1 cellular context compared by ENCODE assay signal in the genomic region with DNA sequence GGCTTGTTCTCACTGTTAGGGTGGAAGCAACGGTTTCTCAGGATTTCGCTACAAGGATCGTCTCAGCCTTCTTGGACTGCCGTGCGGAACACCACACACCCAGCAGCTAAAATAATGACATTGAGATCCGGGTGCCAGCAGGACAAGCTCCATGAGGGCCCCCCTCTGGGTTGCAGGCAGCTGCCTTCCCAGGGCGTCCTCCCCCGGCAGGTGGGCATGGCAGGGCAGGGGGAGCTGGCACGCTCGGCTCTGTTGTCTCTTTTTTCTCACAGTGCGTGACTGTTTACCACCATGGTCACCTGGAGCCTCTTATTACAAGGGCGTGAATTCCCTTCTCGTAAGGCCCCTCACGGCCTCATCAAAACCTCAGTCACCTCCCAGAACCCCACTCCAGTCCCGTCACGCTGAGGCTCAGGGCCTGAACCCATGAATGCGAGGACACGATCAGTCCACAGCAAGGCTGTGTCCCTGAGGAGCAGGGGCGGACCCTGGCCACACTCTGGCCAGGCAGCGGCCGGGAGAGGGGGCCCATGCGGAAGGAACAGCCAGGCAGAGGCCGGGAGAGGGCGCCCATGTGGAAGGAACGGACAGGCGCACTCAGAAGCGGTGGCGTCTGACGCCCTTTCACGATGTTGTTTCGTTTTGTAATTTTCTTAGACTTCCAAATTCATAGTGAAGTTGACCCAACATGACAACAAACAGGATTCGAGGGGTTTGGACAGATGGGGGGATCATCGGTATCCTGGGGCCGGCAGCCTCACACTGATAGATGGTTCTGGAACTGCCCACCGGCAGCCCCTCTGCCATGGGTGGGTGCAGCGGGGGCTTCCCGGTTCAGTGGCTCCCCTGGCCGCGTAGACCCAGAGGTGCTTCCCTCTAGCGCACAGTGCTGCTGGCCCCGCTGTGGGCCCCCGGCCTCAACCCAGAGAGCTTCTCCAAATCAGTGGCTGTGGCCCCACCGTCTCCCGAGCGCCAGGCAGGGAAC.
TF ChIP-seq lines count a peak whose summit lies in the region.

No MANE protein-coding gene starts in this region.

TF ChIP-seq in GM23338, 12 proteins besides CTCF, POLR2A, EP300 and RAD21:
- TF ChIP-seq, protein P1, sequence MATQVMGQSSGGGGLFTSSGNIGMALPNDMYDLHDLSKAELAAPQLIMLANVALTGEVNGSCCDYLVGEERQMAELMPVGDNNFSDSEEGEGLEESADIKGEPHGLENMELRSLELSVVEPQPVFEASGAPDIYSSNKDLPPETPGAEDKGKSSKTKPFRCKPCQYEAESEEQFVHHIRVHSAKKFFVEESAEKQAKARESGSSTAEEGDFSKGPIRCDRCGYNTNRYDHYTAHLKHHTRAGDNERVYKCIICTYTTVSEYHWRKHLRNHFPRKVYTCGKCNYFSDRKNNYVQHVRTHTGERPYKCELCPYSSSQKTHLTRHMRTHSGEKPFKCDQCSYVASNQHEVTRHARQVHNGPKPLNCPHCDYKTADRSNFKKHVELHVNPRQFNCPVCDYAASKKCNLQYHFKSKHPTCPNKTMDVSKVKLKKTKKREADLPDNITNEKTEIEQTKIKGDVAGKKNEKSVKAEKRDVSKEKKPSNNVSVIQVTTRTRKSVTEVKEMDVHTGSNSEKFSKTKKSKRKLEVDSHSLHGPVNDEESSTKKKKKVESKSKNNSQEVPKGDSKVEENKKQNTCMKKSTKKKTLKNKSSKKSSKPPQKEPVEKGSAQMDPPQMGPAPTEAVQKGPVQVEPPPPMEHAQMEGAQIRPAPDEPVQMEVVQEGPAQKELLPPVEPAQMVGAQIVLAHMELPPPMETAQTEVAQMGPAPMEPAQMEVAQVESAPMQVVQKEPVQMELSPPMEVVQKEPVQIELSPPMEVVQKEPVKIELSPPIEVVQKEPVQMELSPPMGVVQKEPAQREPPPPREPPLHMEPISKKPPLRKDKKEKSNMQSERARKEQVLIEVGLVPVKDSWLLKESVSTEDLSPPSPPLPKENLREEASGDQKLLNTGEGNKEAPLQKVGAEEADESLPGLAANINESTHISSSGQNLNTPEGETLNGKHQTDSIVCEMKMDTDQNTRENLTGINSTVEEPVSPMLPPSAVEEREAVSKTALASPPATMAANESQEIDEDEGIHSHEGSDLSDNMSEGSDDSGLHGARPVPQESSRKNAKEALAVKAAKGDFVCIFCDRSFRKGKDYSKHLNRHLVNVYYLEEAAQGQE (IDR thresholded peaks at IDR 0.05; ENCODE audit: unreplicated experiment), result no peak
- TF ChIP-seq STAT1 (IDR thresholded peaks at IDR 0.05; ENCODE audit: unreplicated experiment), result no peak
- no peak for TF ChIP-seq NANOG (IDR thresholded peaks at IDR 0.05; ENCODE audit: borderline replicate concordance)
- TF ChIP-seq, protein P2, sequence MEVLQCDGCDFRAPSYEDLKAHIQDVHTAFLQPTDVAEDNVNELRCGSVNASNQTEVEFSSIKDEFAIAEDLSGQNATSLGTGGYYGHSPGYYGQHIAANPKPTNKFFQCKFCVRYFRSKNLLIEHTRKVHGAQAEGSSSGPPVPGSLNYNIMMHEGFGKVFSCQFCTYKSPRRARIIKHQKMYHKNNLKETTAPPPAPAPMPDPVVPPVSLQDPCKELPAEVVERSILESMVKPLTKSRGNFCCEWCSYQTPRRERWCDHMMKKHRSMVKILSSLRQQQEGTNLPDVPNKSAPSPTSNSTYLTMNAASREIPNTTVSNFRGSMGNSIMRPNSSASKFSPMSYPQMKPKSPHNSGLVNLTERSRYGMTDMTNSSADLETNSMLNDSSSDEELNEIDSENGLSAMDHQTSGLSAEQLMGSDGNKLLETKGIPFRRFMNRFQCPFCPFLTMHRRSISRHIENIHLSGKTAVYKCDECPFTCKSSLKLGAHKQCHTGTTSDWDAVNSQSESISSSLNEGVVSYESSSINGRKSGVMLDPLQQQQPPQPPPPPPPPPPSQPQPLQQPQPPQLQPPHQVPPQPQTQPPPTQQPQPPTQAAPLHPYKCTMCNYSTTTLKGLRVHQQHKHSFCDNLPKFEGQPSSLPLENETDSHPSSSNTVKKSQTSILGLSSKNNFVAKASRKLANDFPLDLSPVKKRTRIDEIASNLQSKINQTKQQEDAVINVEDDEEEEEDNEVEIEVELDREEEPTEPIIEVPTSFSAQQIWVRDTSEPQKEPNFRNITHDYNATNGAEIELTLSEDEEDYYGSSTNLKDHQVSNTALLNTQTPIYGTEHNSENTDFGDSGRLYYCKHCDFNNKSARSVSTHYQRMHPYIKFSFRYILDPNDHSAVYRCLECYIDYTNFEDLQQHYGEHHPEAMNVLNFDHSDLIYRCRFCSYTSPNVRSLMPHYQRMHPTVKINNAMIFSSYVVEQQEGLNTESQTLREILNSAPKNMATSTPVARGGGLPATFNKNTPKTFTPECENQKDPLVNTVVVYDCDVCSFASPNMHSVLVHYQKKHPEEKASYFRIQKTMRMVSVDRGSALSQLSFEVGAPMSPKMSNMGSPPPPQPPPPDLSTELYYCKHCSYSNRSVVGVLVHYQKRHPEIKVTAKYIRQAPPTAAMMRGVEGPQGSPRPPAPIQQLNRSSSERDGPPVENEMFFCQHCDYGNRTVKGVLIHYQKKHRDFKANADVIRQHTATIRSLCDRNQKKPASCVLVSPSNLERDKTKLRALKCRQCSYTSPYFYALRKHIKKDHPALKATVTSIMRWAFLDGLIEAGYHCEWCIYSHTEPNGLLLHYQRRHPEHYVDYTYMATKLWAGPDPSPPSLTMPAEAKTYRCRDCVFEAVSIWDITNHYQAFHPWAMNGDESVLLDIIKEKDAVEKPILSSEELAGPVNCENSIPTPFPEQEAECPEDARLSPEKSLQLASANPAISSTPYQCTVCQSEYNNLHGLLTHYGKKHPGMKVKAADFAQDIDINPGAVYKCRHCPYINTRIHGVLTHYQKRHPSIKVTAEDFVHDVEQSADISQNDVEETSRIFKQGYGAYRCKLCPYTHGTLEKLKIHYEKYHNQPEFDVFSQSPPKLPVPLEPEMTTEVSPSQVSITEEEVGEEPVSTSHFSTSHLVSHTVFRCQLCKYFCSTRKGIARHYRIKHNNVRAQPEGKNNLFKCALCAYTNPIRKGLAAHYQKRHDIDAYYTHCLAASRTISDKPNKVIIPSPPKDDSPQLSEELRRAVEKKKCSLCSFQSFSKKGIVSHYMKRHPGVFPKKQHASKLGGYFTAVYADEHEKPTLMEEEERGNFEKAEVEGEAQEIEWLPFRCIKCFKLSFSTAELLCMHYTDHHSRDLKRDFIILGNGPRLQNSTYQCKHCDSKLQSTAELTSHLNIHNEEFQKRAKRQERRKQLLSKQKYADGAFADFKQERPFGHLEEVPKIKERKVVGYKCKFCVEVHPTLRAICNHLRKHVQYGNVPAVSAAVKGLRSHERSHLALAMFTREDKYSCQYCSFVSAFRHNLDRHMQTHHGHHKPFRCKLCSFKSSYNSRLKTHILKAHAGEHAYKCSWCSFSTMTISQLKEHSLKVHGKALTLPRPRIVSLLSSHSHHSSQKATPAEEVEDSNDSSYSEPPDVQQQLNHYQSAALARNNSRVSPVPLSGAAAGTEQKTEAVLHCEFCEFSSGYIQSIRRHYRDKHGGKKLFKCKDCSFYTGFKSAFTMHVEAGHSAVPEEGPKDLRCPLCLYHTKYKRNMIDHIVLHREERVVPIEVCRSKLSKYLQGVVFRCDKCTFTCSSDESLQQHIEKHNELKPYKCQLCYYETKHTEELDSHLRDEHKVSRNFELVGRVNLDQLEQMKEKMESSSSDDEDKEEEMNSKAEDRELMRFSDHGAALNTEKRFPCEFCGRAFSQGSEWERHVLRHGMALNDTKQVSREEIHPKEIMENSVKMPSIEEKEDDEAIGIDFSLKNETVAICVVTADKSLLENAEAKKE (CRISPR knock-in tag; IDR thresholded peaks at IDR 0.05), result no peak
- TF ChIP-seq ZNF331 (CRISPR knock-in tag; IDR thresholded peaks at IDR 0.05; ENCODE audit: low read depth), result no peak
- no peak for TF ChIP-seq CREB1 (CRISPR knock-in tag; IDR thresholded peaks at IDR 0.05; ENCODE audit: low read depth)
- no peak for TF ChIP-seq JUNB (IDR thresholded peaks at IDR 0.05; ENCODE audit: unreplicated experiment)
- no peak for TF ChIP-seq POLR2AphosphoS5 (IDR thresholded peaks at IDR 0.05; ENCODE audit: low read depth)
- no peak for TF ChIP-seq EZH2phosphoT487 (IDR thresholded peaks at IDR 0.05; ENCODE audit: unreplicated experiment)
- TF ChIP-seq, protein P3, sequence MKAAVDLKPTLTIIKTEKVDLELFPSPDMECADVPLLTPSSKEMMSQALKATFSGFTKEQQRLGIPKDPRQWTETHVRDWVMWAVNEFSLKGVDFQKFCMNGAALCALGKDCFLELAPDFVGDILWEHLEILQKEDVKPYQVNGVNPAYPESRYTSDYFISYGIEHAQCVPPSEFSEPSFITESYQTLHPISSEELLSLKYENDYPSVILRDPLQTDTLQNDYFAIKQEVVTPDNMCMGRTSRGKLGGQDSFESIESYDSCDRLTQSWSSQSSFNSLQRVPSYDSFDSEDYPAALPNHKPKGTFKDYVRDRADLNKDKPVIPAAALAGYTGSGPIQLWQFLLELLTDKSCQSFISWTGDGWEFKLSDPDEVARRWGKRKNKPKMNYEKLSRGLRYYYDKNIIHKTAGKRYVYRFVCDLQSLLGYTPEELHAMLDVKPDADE (IDR thresholded peaks at IDR 0.05), result no peak
- no peak for TF ChIP-seq ZNF114 (CRISPR knock-in tag; IDR thresholded peaks at IDR 0.05)
- TF ChIP-seq EZH2 (IDR thresholded peaks at IDR 0.05; ENCODE audit: low read depth, unreplicated experiment), result no peak
